10 cellular contexts compared by ENCODE assay signal in genomic region chr10:80468806-80469421, GRCh38. TPM values are rescaled to one million over a fixed set of nuclear protein-coding genes. Genes with fewer than 3 reads are reported as not detected.
DNase-seq lines count a peak whose midpoint lies in the region; ATAC-seq and TF ChIP-seq lines count a peak whose summit lies in the region.
"Had no signal": no experiment of that assay in that cellular context is flagged by ENCODE, and none has a peak within 500 bp of the region (broad histone marks: within the 10 kb centered on the region; RNA-seq: fewer than 3 reads in every experiment).

No MANE protein-coding gene starts in this region.

- H3K4me3 Mint-ChIP-seq in stimulated activated naive CD8-positive, alpha-beta T cell treated with anti-CD3 and anti-CD28 coated beads, Interleukin-15, Interleukin-2, amounts not matched to agents 100 ng/mL and 50 ng/mL, for 24 hours: peak overlapping the region; percentile 82
- peak overlapping the region in 2 of 5 experiments; percentile 59 to 66 for H3K4me3 Mint-ChIP-seq in brain
- peak overlapping the region in 9 of 10 donors; percentile 85 to 99 (median 93) for H3K4me3 Mint-ChIP-seq in naive thymus-derived CD8-positive, alpha-beta T cell

- H3K4me1 Mint-ChIP-seq in stimulated activated naive CD8-positive, alpha-beta T cell treated with anti-CD3 and anti-CD28 coated beads, Interleukin-15, Interleukin-2, amounts not matched to agents 100 ng/mL and 50 ng/mL, for 24 hours (ENCODE audit: low read depth): peaks cover 98% of the 10 kb centered on the region
- H3K4me1 Mint-ChIP-seq in brain: peaks cover 92% of the 10 kb centered on the region
- H3K4me1 Mint-ChIP-seq in naive thymus-derived CD8-positive, alpha-beta T cell: peaks cover 46 to 98% (median 93%) of the 10 kb centered on the region in 4 donors

- no peak for ATAC-seq in stimulated activated naive CD8-positive, alpha-beta T cell treated with anti-CD3 and anti-CD28 coated beads, Interleukin-15, Interleukin-2, amounts not matched to agents 100 U/mL and 50 U/mL, for 24 hours
- ATAC-seq in naive thymus-derived CD8-positive, alpha-beta T cell: peak; percentile 13

- no peaks in the 10 kb centered on the region for H3K27me3 Mint-ChIP-seq in stimulated activated naive CD8-positive, alpha-beta T cell treated with anti-CD3 and anti-CD28 coated beads, Interleukin-15, Interleukin-2, amounts not matched to agents 100 ng/mL and 50 ng/mL, for 24 hours
- no peaks in the 10 kb centered on the region for H3K27me3 Mint-ChIP-seq in brain
- no peaks in the 10 kb centered on the region for H3K27me3 Mint-ChIP-seq in naive thymus-derived CD8-positive, alpha-beta T cell

- DNase-seq in stimulated activated naive CD8-positive, alpha-beta T cell treated with anti-CD3 and anti-CD28 coated beads, Interleukin-15, Interleukin-2, amounts not matched to agents 100 U/mL and 50 U/mL, for 24 hours: no peak
- peak in 3 of 10 donors; percentile 32 to 52 (median 48) for DNase-seq in naive thymus-derived CD8-positive, alpha-beta T cell
- DNase-seq in NCI-H2029 (lab: John Stamatoyannopoulos, UW): no peak
- no peak for DNase-seq in NCI-H1436 treated with DMSO at 0.1 percent for 48 hours (lab: John Stamatoyannopoulos, UW)
- no peak for DNase-seq in cortex of kidney (lab: John Stamatoyannopoulos, UW)
- DNase-seq in UCSD-AML1 (lab: John Stamatoyannopoulos, UW; ENCODE audit: unreplicated experiment): no peak
- DNase-seq: MM.1S, occipital lobe had no signal

- TF ChIP-seq CTCF in brain (conservative IDR thresholded peaks at IDR 0.05): no peak

- H3K9me3 Mint-ChIP-seq in stimulated activated naive CD8-positive, alpha-beta T cell treated with anti-CD3 and anti-CD28 coated beads, Interleukin-15, Interleukin-2, amounts not matched to agents 100 ng/mL and 50 ng/mL, for 24 hours: no peaks in the 10 kb centered on the region
- H3K9me3 Mint-ChIP-seq in brain: peaks cover 0 to under 1% (median 0%) of the 10 kb centered on the region in 5 experiments
- no peaks in the 10 kb centered on the region for H3K9me3 Mint-ChIP-seq in naive thymus-derived CD8-positive, alpha-beta T cell

- POLR2A ChIA-PET in naive thymus-derived CD8-positive, alpha-beta T cell (lab: Charles Lee): interaction anchor here (0.9 to 37.5 kb wide), 7 partner anchors 9 to 281 kb away, joined by 3 to 914 read pairs (median 38); partner anchors contain the start of genes PRXL2A and TSPAN14

- H3K36me3 Mint-ChIP-seq in stimulated activated naive CD8-positive, alpha-beta T cell treated with anti-CD3 and anti-CD28 coated beads, Interleukin-15, Interleukin-2, amounts not matched to agents 100 ng/mL and 50 ng/mL, for 24 hours (ENCODE audit: low read depth): peaks cover 26% of the 10 kb centered on the region
- H3K36me3 Mint-ChIP-seq in brain: peaks cover 34% of the 10 kb centered on the region
- peaks cover 5 to 27% (median 8%) of the 10 kb centered on the region in 3 donors for H3K36me3 Mint-ChIP-seq in naive thymus-derived CD8-positive, alpha-beta T cell

- peak overlapping the region; percentile 95 for H3K27ac Mint-ChIP-seq in stimulated activated naive CD8-positive, alpha-beta T cell treated with anti-CD3 and anti-CD28 coated beads, Interleukin-15, Interleukin-2, amounts not matched to agents 100 ng/mL and 50 ng/mL, for 24 hours
- peak overlapping the region; percentile 74 to 98 (median 92) for H3K27ac Mint-ChIP-seq in brain
- H3K27ac Mint-ChIP-seq in naive thymus-derived CD8-positive, alpha-beta T cell: peak overlapping the region; percentile 91 to 100 (median 97)

RNA-seq across cellular contexts. Expression of gene TSPAN14, which starts 14.8 kb away (rescaled TPM):
- 70.4 TPM for polyA plus RNA-seq in brain (ENCODE audit: insufficient read depth, low read depth, low replicate concordance)
- total RNA-seq in naive thymus-derived CD8-positive, alpha-beta T cell: 100 to 1,000 TPM; 163 to 165 TPM
- polyA plus RNA-seq in naive thymus-derived CD8-positive, alpha-beta T cell: 100 to 1,000 TPM; 152 to 293 (median 155) TPM
